ENCODE assay signal across 8 cellular contexts in the genomic region with DNA sequence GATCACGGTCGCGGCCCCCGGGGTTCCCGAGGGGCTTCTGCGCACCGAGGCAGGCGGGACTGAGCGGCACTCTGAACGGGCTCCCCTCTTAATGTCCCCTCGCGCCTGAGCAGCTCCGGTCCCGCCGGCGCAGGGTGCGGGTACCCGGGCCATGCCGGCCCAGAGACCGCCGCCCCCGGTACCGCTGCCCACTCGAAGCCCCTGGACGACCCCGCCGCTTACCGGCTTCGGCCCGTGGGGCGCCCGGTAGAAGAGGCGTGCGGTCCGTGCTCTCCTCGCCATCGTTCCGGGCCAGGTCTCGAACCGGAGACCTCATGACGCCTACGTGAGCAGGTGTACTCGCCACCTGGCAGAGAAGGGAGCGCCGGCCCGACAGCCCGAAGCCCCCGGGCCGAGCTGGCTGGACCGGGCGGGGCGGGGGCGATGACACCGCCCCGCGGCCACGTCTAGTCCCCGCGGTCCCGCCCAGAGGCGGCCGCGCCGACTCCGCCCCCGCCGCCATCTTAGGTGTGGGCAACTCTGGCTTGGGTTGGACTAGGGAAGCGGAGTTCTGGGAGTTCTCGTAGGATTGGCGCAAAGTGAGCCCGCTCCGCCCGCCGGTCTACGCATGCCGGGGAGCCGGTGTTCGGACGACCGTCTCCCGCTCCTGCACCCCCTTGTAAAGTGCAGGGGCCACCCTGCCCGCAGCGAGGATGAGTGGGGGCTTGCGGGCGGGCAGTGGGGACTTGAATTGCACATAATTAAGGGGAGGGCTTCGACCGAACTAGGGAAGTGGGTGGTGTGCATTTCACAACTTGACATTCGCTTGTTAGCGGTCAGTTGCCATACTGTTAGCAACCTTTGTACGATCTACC. TPM values are rescaled to one million over a fixed set of nuclear protein-coding genes. Genes with fewer than 3 reads are reported as not detected.
DNase-seq lines count a peak whose midpoint lies in the region; ATAC-seq and TF ChIP-seq lines count a peak whose summit lies in the region.

A gene with protein sequence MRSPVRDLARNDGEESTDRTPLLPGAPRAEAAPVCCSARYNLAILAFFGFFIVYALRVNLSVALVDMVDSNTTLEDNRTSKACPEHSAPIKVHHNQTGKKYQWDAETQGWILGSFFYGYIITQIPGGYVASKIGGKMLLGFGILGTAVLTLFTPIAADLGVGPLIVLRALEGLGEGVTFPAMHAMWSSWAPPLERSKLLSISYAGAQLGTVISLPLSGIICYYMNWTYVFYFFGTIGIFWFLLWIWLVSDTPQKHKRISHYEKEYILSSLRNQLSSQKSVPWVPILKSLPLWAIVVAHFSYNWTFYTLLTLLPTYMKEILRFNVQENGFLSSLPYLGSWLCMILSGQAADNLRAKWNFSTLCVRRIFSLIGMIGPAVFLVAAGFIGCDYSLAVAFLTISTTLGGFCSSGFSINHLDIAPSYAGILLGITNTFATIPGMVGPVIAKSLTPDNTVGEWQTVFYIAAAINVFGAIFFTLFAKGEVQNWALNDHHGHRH (minus strand): TSS at position 422 of the 854 bp plus-strand sequence. CDS start 106 bp downstream, at position 316.

- peak within 1 kb of the TSS; percentile 96 for H2AFZ ChIP-seq in hepatocyte

- H3K4me2 ChIP-seq in hepatocyte, result peak within 1 kb of the TSS; percentile 82

- H3K79me2 ChIP-seq in hepatocyte, result peaks cover 16% of the 10 kb centered on the region

- H3K4me1 ChIP-seq in hepatocyte (ENCODE audit: insufficient read depth) (peaks cover 7% of the 10 kb centered on the region), aorta (ENCODE audit: control insufficient read depth in 1 of 2, insufficient read depth in 2 of 2, low read length in 2 of 2) (no peaks in the 10 kb centered on the region)

- DNase-seq in NCI-H2029 (lab: John Stamatoyannopoulos, UW) (peak; percentile 91), T-helper 9 cell (peak; percentile 87), astrocyte of the hippocampus (ENCODE audit: low read depth, low spot score) (peak; percentile 97), hepatocyte (ENCODE audit: low spot score) (peak; percentile 97), renal cortical epithelial cell (ENCODE audit: low read depth) (peak; percentile 82), aorta (peak; percentile 96 to 97)

- ATAC-seq in GM18508 (IDR thresholded peaks at IDR 0.05; ENCODE audit: insufficient read depth, unreplicated experiment) (peak; percentile 55), HG02981 (IDR thresholded peaks at IDR 0.05; ENCODE audit: unreplicated experiment) (peak; percentile 88), aorta (ENCODE audit: low FRiP score) (peak; percentile 99)

- intact Hi-C loops in aorta (cut with DNase I), result no loop called here

- H3K27me3 ChIP-seq in hepatocyte (no peaks in the 10 kb centered on the region), aorta (ENCODE audit: control insufficient read depth in 1 of 2, insufficient read depth in 2 of 2, low read length in 1 of 2) (no peaks in the 10 kb centered on the region)

- H3K9me2 ChIP-seq in hepatocyte (replicated peaks; ENCODE audit: insufficient read depth), result no peaks in the 10 kb centered on the region

- no peaks in the 10 kb centered on the region for H3K9me3 ChIP-seq in hepatocyte (ENCODE audit: low read depth)
- no peaks in the 10 kb centered on the region for H3K9me3 ChIP-seq in aorta (ENCODE audit: control insufficient read depth, low read length)

- no peaks in the 10 kb centered on the region for H3K36me3 ChIP-seq in hepatocyte (replicated peaks; ENCODE audit: insufficient read depth, low read depth)
- H3K36me3 ChIP-seq in aorta (ENCODE audit: control insufficient read depth in 1 of 2, insufficient read depth in 2 of 2, low read length in 1 of 2), result peaks cover 0 to 2% of the 10 kb centered on the region in 2 donors

- H3K4me3 ChIP-seq in hepatocyte (peak within 1 kb of the TSS; percentile 99), aorta (ENCODE audit: low read length in 2 of 2) (peak within 1 kb of the TSS; percentile 74 to 96)

- no peak for TF ChIP-seq CTCF in hepatocyte (IDR thresholded peaks at IDR 0.05; ENCODE audit: poor library complexity)

- H4K20me1 ChIP-seq in hepatocyte (ENCODE audit: insufficient read depth, poor library complexity, severe bottlenecking), result no peaks in the 10 kb centered on the region

- H3K27ac ChIP-seq in hepatocyte, result peak within 1 kb of the TSS; percentile 97
- H3K27ac ChIP-seq in aorta (ENCODE audit: low read depth in 1 of 2, low read length in 2 of 2), result peak within 1 kb of the TSS; percentile 57 to 94

- WGBS in hepatocyte (ENCODE audit: low lambda C conversion rate, missing lambda C conversion rate), result under 1% methylated on average over 76 of the region's 90 CpGs
- 0% methylated on average over 83 to 90 of the region's 90 CpGs for WGBS in aorta, 2 donors

RNA-seq across cellular contexts. Expression of the gene that starts here (rescaled TPM):
- total RNA-seq in hepatocyte (76.9 and 90.6 TPM in 2 replicates), renal cortical epithelial cell (32.8 and 73.8 TPM in 2 replicates), aorta (10 to 100 TPM; 22.0 to 22.4 TPM)
- polyA plus RNA-seq in hepatocyte (47.7 TPM in 2 replicates), aorta (10 to 100 TPM; 10.7 to 10.8 TPM)

Comparison
In these comparisons a context has a peak if more than half of its experiments do, and no peak if none do; other contexts are left out.
1. Peak in every context shown above with its lines: DNase-seq, ATAC-seq, H3K4me3 ChIP-seq and H3K27ac ChIP-seq.